ENCODE assay signal across 18 cellular contexts in genomic region chrX:17839269-17839668, GRCh38. TPM values are rescaled to one million over a fixed set of nuclear protein-coding genes. Genes with fewer than 3 reads are reported as not detected.
"Had no signal": no experiment of that assay in that cellular context is flagged by ENCODE, and none has a peak within 500 bp of the region (broad histone marks: within the 10 kb centered on the region; RNA-seq: fewer than 3 reads in every experiment).

No MANE protein-coding gene starts in this region.

- DNase-seq: activated CD4-positive, alpha-beta T cell treated with anti-CD3 and anti-CD28 coated beads for 1 hour; activated CD4-positive, alpha-beta T cell treated with anti-CD3 and anti-CD28 coated beads, Interleukin-2, amount 50 U/mL, for 48 hours; activated naive CD4-positive, alpha-beta T cell treated with anti-CD3 and anti-CD28 coated beads, Interleukin-2, amount 50 U/mL, for 16 hours; activated T-cell treated with anti-CD3 and anti-CD28 coated beads, Interleukin-2, amount 50 U/mL, for 24 hours; dorsolateral prefrontal cortex; left lung; mammary epithelial cell; naive thymus-derived CD8-positive, alpha-beta T cell; right cardiac atrium; small intestine; stimulated activated CD4-positive, alpha-beta T cell treated with anti-CD3 and anti-CD28 coated beads, Interleukin-4, amount 100 ng/mL, for 24 hours; stimulated activated naive CD4-positive, alpha-beta T cell treated with Interleukin-2 at 50 U/mL for 16 hours; substantia nigra; transverse colon had no signal

- H3K4me1 ChIP-seq: left lung, transverse colon had no signal

- H3K9me3 ChIP-seq: left lung, transverse colon, vagina had no signal

- H3K27ac ChIP-seq: cardiac muscle cell, dorsolateral prefrontal cortex, left lung, transverse colon, vagina had no signal

- FAIRE-seq: endometrium, small intestine had no signal

- H3K36me3 ChIP-seq: cardiac muscle cell, left lung, transverse colon, vagina had no signal

- H3K27me3 ChIP-seq: cardiac muscle cell, left lung, transverse colon, vagina had no signal

- ATAC-seq: esophagus mucosa; left lung; naive thymus-derived CD8-positive, alpha-beta T cell; right cardiac atrium had no signal

- H3K4me3 ChIP-seq: cardiac muscle cell, dorsolateral prefrontal cortex, left lung, transverse colon, vagina had no signal

RNA-seq across cellular contexts. Expression of gene RAI2, which starts 21.8 kb away (rescaled TPM):
- polyA plus RNA-seq: mammary epithelial cell had no signal
